Comparison of ENCODE assay signal across 9 cellular contexts in genomic region chr5:59367791-59368394, GRCh38.
DNase-seq lines count a peak whose midpoint lies in the region; ATAC-seq, FAIRE-seq and TF ChIP-seq lines count a peak whose summit lies in the region.
"Had no signal": no experiment of that assay in that cellular context is flagged by ENCODE, and none has a peak within 500 bp of the region (broad histone marks: within the 10 kb centered on the region; RNA-seq: fewer than 3 reads in every experiment).

No MANE protein-coding gene starts in this region.

- no peak for TF ChIP-seq POLR2A in gastrocnemius medialis (IDR thresholded peaks at IDR 0.05)

- H3K4me1 ChIP-seq in SJCRH30 = no peaks in the 10 kb centered on the region
- no peaks in the 10 kb centered on the region for H3K4me1 ChIP-seq in astrocyte (ENCODE audit: insufficient read depth, low read length)
- no peaks in the 10 kb centered on the region for H3K4me1 ChIP-seq in hepatocyte (ENCODE audit: insufficient read depth)
- H3K4me1 ChIP-seq in gastrocnemius medialis = peaks cover 44 to 46% of the 10 kb centered on the region in 2 donors

- in situ Hi-C loops in gastrocnemius medialis (cut with MboI; ENCODE audit: low sequenced_read_pairs in 4 of 4) = loop anchor here (25.0 kb wide), 3 partner anchors 331 to 481 kb away; no protein-coding TSS in a partner anchor

- DNase-seq in NCI-H2196 (lab: John Stamatoyannopoulos, UW; ENCODE audit: unreplicated experiment) (peak; percentile 40), NCI-H2196 treated with DMSO at 0.1 percent for 48 hours (lab: John Stamatoyannopoulos, UW; ENCODE audit: unreplicated experiment) (no peak), HuH-7.5 (ENCODE audit: low spot score) (peak; percentile 13), SJCRH30 (peak; percentile 60 to 83), astrocyte (ENCODE audit: low read depth) (peak; percentile 39), hepatocyte (ENCODE audit: low spot score) (peak; percentile 82), gastrocnemius medialis (peak in 1 of 2 donors; percentile 50)

- H3K27me3 Mint-ChIP-seq in astrocyte (ENCODE audit: low read depth, unreplicated experiment) = no peaks in the 10 kb centered on the region

- no peak overlapping the region for H3K27ac ChIP-seq in SJCRH30
- H3K27ac ChIP-seq in astrocyte (ENCODE audit: low read depth, low read length) = no peak overlapping the region
- H3K27ac ChIP-seq in hepatocyte = no peak overlapping the region
- peak overlapping the region in 3 of 4 donors; percentile 82 to 86 (median 84) for H3K27ac ChIP-seq in gastrocnemius medialis
- H3K27ac ChIP-seq: epithelial cell of prostate had no signal

- H3K36me3 ChIP-seq in SJCRH30 (no peaks in the 10 kb centered on the region), astrocyte (ENCODE audit: insufficient read depth, low read length) (no peaks in the 10 kb centered on the region), hepatocyte (replicated peaks; ENCODE audit: insufficient read depth, low read depth) (no peaks in the 10 kb centered on the region), gastrocnemius medialis (no peaks in the 10 kb centered on the region)

- no peaks in the 10 kb centered on the region for H3K27me3 ChIP-seq in SJCRH30
- peaks cover 7% of the 10 kb centered on the region for H3K27me3 ChIP-seq in astrocyte (ENCODE audit: insufficient read depth, low read length)
- H3K27me3 ChIP-seq in hepatocyte = no peaks in the 10 kb centered on the region
- H3K27me3 ChIP-seq in gastrocnemius medialis = no peaks in the 10 kb centered on the region

- peaks cover 2% of the 10 kb centered on the region for H3K9me3 Mint-ChIP-seq in astrocyte (ENCODE audit: unreplicated experiment)

- no peaks in the 10 kb centered on the region for H3K4me1 Mint-ChIP-seq in astrocyte (ENCODE audit: low read depth, unreplicated experiment)

- no peaks in the 10 kb centered on the region for H4K20me1 ChIP-seq in astrocyte (ENCODE audit: insufficient read depth, low read length)
- H4K20me1 ChIP-seq in hepatocyte (ENCODE audit: insufficient read depth, poor library complexity, severe bottlenecking) = no peaks in the 10 kb centered on the region

- 16% methylated on average over 7 of the region's 7 CpGs for whole genome bisulfite sequencing in hepatocyte (ENCODE audit: low lambda C conversion rate, missing lambda C conversion rate)

- no peaks in the 10 kb centered on the region for H3K9me2 ChIP-seq in hepatocyte (replicated peaks; ENCODE audit: insufficient read depth)

- H3K4me3 ChIP-seq in SJCRH30 = no peak overlapping the region
- H3K4me3 ChIP-seq in astrocyte (ENCODE audit: insufficient read depth, low read depth, low read length) = no peak overlapping the region
- H3K4me3 ChIP-seq in hepatocyte = no peak overlapping the region
- H3K4me3 ChIP-seq in gastrocnemius medialis = no peak overlapping the region

- FAIRE-seq in astrocyte (lab: Jason Lieb, UNC) = peak; percentile 20

- H3K79me2 ChIP-seq in astrocyte (ENCODE audit: insufficient read depth, low read length) (no peaks in the 10 kb centered on the region), hepatocyte (no peaks in the 10 kb centered on the region)

- no peak overlapping the region for H3K9ac ChIP-seq in astrocyte (ENCODE audit: low read length)

- H3K9me3 ChIP-seq in SJCRH30 (replicated peaks) (no peaks in the 10 kb centered on the region), astrocyte (ENCODE audit: insufficient read depth, low read depth, low read length) (no peaks in the 10 kb centered on the region), hepatocyte (ENCODE audit: low read depth) (no peaks in the 10 kb centered on the region), gastrocnemius medialis (no peaks in the 10 kb centered on the region)

- H3K4me3 Mint-ChIP-seq in astrocyte (ENCODE audit: unreplicated experiment) = no peak overlapping the region

- TF ChIP-seq CTCF in astrocyte (IDR thresholded peaks at IDR 0.05; ENCODE audit: insufficient read depth, low read depth, low read length) = peak; percentile 91
- TF ChIP-seq CTCF in hepatocyte (IDR thresholded peaks at IDR 0.05; ENCODE audit: poor library complexity) = peak; percentile 78
- peak; percentile 44 to 75 (median 66) for TF ChIP-seq CTCF in gastrocnemius medialis (IDR thresholded peaks at IDR 0.05 in 4 of 5, conservative IDR thresholded peaks at IDR 0.05 in 1 of 5)

- intact Hi-C loops in gastrocnemius medialis (cut with DNase I; ENCODE audit: low total_unique reads) = loop anchor here (2.0 to 10.0 kb wide), 4 partner anchors 179 to 363 kb away; no protein-coding TSS in a partner anchor

- no peak overlapping the region for H3K27ac Mint-ChIP-seq in astrocyte (ENCODE audit: unreplicated experiment)

- no peaks in the 10 kb centered on the region for H3K36me3 Mint-ChIP-seq in astrocyte (ENCODE audit: low read depth, unreplicated experiment)

- H2AFZ ChIP-seq in astrocyte (ENCODE audit: low read depth, low read length) = no peak overlapping the region
- no peak overlapping the region for H2AFZ ChIP-seq in hepatocyte

- H3K4me2 ChIP-seq in astrocyte (ENCODE audit: low read length) (no peak overlapping the region), hepatocyte (no peak overlapping the region)

- ATAC-seq in gastrocnemius medialis = peak; percentile 57 to 63
- no peak for ATAC-seq in GM21786 (IDR thresholded peaks at IDR 0.05; ENCODE audit: unreplicated experiment)

Comparison
In these comparisons a context has a peak if more than half of its experiments do, and no peak if none do; other contexts are left out.
1. H3K27ac ChIP-seq: peak in gastrocnemius medialis (3 of 4); none in SJCRH30 (single experiment), astrocyte (single experiment) and hepatocyte (single experiment).
2. Peak in every context shown above with its lines, with median percentiles within 50 percentile points of each other: CTCF ChIP-seq.